In genomic region chr10:96257944-96258343, GRCh38 we compare ENCODE assay signal across 1 cellular context.
TF ChIP-seq lines count a peak whose summit lies in the region.

No MANE protein-coding gene starts in this region.

TF ChIP-seq in H1, 55 proteins besides CTCF, POLR2A, EP300 and RAD21:
- no peak for TF ChIP-seq ATF2 (IDR thresholded peaks at IDR 0.05; ENCODE audit: low read length)
